Comparison of ENCODE assay signal across 11 cellular contexts in genomic region chr3:42556089-42556632, GRCh38. TPM values are rescaled to one million over a fixed set of nuclear protein-coding genes. Genes with fewer than 3 reads are reported as not detected.
DNase-seq lines count a peak whose midpoint lies in the region; ATAC-seq and TF ChIP-seq lines count a peak whose summit lies in the region.
"Had no signal": no experiment of that assay in that cellular context is flagged by ENCODE, and none has a peak within 500 bp of the region (broad histone marks: within the 10 kb centered on the region; RNA-seq: fewer than 3 reads in every experiment).

No MANE protein-coding gene starts in this region.

- ATAC-seq in GM21381 (IDR thresholded peaks at IDR 0.05; ENCODE audit: unreplicated experiment) (peak; percentile 71), HG03139 (IDR thresholded peaks at IDR 0.05; ENCODE audit: unreplicated experiment) (no peak)

- H3K4me3 Mint-ChIP-seq in endodermal cell, result no peak overlapping the region

- no peaks in the 10 kb centered on the region for H4K20me1 ChIP-seq in BLaER1

- WGBS in endodermal cell (ENCODE audit: insufficient coverage in 1 of 2, insufficient read length in 1 of 2), 2 experiments, result 88 to 100% methylated on average over 2 to 3 of the region's 3 CpGs
- 79 to 83% (median 82%) methylated on average over 3 of the region's 3 CpGs for WGBS in ovary, 3 donors

- H3K27ac ChIP-seq in BLaER1, result peak overlapping the region; percentile 78
- H3K27ac ChIP-seq in endodermal cell (ENCODE audit: low read depth, low read length), result no peak overlapping the region
- H3K27ac ChIP-seq in ovary, result no peak overlapping the region
- H3K27ac ChIP-seq: adrenal gland, C4-2B had no signal

- H3K4me3 ChIP-seq in BLaER1, result no peak overlapping the region
- H3K4me3 ChIP-seq in endodermal cell (ENCODE audit: low read length), result no peak overlapping the region
- H3K4me3 ChIP-seq in ovary, result no peak overlapping the region
- H3K4me3 ChIP-seq: adrenal gland, heart right ventricle had no signal

- H3K4me1 ChIP-seq in BLaER1, result peaks cover 44% of the 10 kb centered on the region
- H3K4me1 ChIP-seq in endodermal cell (ENCODE audit: control insufficient read depth, insufficient read depth, low read length), result no peaks in the 10 kb centered on the region
- no peaks in the 10 kb centered on the region for H3K4me1 ChIP-seq in ovary (ENCODE audit: insufficient read depth)
- H3K4me1 ChIP-seq: adrenal gland had no signal

- H3K9ac ChIP-seq in BLaER1, result peak overlapping the region; percentile 25; the same call in 1 of the 2 replicates
- H3K9ac ChIP-seq in endodermal cell (ENCODE audit: extremely low read depth, low read length, poor library complexity, severe bottlenecking), result no peak overlapping the region

- no peak for TF ChIP-seq EP300 in ovary (IDR thresholded peaks at IDR 0.05)

- H3K27ac Mint-ChIP-seq in endodermal cell, result no peak overlapping the region

- peaks cover 5% of the 10 kb centered on the region for H3K4me1 Mint-ChIP-seq in endodermal cell

- H3K27me3 ChIP-seq in BLaER1 (no peaks in the 10 kb centered on the region), endodermal cell (ENCODE audit: control insufficient read depth, insufficient read depth, low read length, poor library complexity, severe bottlenecking) (no peaks in the 10 kb centered on the region), ovary (no peaks in the 10 kb centered on the region)
- H3K27me3 ChIP-seq: adrenal gland, heart right ventricle had no signal

- H3K9me3 Mint-ChIP-seq in endodermal cell, result no peaks in the 10 kb centered on the region

- intact Hi-C loops in ovary (cut with DNase I), result no loop called here

- DNase-seq in NCI-H510A (lab: John Stamatoyannopoulos, UW) (peak; percentile 26), COLO829 (ENCODE audit: low spot score) (no peak), endodermal cell (no peak), ovary (no peak)
- peak; percentile 83 for DNase-seq in central memory CD4-positive, alpha-beta T cell
- DNase-seq: adrenal gland, heart right ventricle had no signal

- TF ChIP-seq POLR2A in ovary (IDR thresholded peaks at IDR 0.05), result no peak

- TF ChIP-seq CTCF in endodermal cell (conservative IDR thresholded peaks at IDR 0.05) (no peak), ovary (IDR thresholded peaks at IDR 0.05) (no peak)

- peak overlapping the region; percentile 68 for H3K4me2 ChIP-seq in BLaER1

- no peaks in the 10 kb centered on the region for H3K27me3 Mint-ChIP-seq in endodermal cell (ENCODE audit: insufficient read depth)

- H3K36me3 ChIP-seq in BLaER1 (peaks cover 77% of the 10 kb centered on the region), endodermal cell (ENCODE audit: control insufficient read depth, insufficient read depth, low read length) (peaks cover 85% of the 10 kb centered on the region), ovary (no peaks in the 10 kb centered on the region)

- no peaks in the 10 kb centered on the region for H3K9me3 ChIP-seq in BLaER1
- H3K9me3 ChIP-seq in endodermal cell (ENCODE audit: control insufficient read depth, low read length), result no peaks in the 10 kb centered on the region
- H3K9me3 ChIP-seq in ovary, result no peaks in the 10 kb centered on the region
- H3K9me3 ChIP-seq: adrenal gland, heart right ventricle had no signal

- H3K36me3 Mint-ChIP-seq in endodermal cell (ENCODE audit: low read depth), result peaks cover 68% of the 10 kb centered on the region

RNA-seq across cellular contexts. Expression of gene SEC22C, which starts 25.6 kb away (rescaled TPM):
- total RNA-seq in endodermal cell, result 10 to 100 TPM; 35.2 to 38.4 TPM
- 44.3 TPM for polyA plus RNA-seq in endodermal cell (2013, experiment 1 of 2)
- 40.9 TPM for polyA plus RNA-seq in endodermal cell (2013, experiment 2 of 2)
- 10 to 100 TPM; 33.7 to 68.5 (median 46.0) TPM for total RNA-seq in ovary
- 10 to 100 TPM; 31.4 to 53.7 TPM for polyA plus RNA-seq in ovary

RNA-seq across cellular contexts. Expression of gene SS18L2, which starts 34.5 kb away (rescaled TPM):
- total RNA-seq in endodermal cell (10 to 100 TPM; 37.8 to 44.8 TPM), ovary (10 to 100 TPM; 17.9 to 22.8 (median 20.2) TPM)
- 57.5 TPM for polyA plus RNA-seq in endodermal cell (2013, experiment 1 of 2)
- 54.6 TPM for polyA plus RNA-seq in endodermal cell (2013, experiment 2 of 2)
- 10 to 100 TPM; 21.9 to 24.5 TPM for polyA plus RNA-seq in ovary

RNA-seq across cellular contexts. Expression of gene NKTR, which starts 44.3 kb away (rescaled TPM):
- 100 to 1,000 TPM; 101 to 116 TPM for total RNA-seq in endodermal cell
- polyA plus RNA-seq in endodermal cell (2013, experiment 1 of 2), result 87.3 TPM
- polyA plus RNA-seq in endodermal cell (2013, experiment 2 of 2), result 86.0 TPM
- total RNA-seq in ovary, result 100 to 1,000 TPM in 1 of 7 donors, 10 to 100 TPM in 6; 68.6 to 114 (median 89.7) TPM
- polyA plus RNA-seq in ovary, result 10 to 100 TPM; 26.2 to 61.5 TPM

RNA-seq across cellular contexts. Expression of gene VIPR1, which starts 53.7 kb away (rescaled TPM):
- total RNA-seq in endodermal cell (10 to 100 TPM; 12.9 to 14.7 TPM), ovary (1 to 10 TPM in 2 of 7 donors, under 1 TPM in 5; 0.12 to 2.0 (median 0.25) TPM)
- 2.2 TPM for polyA plus RNA-seq in endodermal cell (2013, experiment 1 of 2)
- 1.4 TPM for polyA plus RNA-seq in endodermal cell (2013, experiment 2 of 2)
- 1 to 10 TPM in 1 of 2 donors, under 1 TPM in 1; 0.47 to 2.2 TPM for polyA plus RNA-seq in ovary

Comparison
In these comparisons a context has a peak if more than half of its experiments do, and no peak if none do; other contexts are left out.
1. DNase-seq: peak in NCI-H510A (single experiment) and central memory CD4-positive, alpha-beta T cell (single experiment); none in COLO829 (single experiment), endodermal cell (single experiment) and ovary (0 of 5).